ENCODE assay signal across 1 cellular context in genomic region chr2:241351640-241352031, GRCh38.
A peak's percentile ranks its signal among the peaks of the same experiment; 100 is the strongest.
TF ChIP-seq lines count a peak whose summit lies in the region.

No MANE protein-coding gene starts in this region.

TF ChIP-seq in HepG2, 621 proteins besides CTCF, POLR2A, EP300 and RAD21 (continued from another document and continues in another):
- TF ChIP-seq, protein P1, sequence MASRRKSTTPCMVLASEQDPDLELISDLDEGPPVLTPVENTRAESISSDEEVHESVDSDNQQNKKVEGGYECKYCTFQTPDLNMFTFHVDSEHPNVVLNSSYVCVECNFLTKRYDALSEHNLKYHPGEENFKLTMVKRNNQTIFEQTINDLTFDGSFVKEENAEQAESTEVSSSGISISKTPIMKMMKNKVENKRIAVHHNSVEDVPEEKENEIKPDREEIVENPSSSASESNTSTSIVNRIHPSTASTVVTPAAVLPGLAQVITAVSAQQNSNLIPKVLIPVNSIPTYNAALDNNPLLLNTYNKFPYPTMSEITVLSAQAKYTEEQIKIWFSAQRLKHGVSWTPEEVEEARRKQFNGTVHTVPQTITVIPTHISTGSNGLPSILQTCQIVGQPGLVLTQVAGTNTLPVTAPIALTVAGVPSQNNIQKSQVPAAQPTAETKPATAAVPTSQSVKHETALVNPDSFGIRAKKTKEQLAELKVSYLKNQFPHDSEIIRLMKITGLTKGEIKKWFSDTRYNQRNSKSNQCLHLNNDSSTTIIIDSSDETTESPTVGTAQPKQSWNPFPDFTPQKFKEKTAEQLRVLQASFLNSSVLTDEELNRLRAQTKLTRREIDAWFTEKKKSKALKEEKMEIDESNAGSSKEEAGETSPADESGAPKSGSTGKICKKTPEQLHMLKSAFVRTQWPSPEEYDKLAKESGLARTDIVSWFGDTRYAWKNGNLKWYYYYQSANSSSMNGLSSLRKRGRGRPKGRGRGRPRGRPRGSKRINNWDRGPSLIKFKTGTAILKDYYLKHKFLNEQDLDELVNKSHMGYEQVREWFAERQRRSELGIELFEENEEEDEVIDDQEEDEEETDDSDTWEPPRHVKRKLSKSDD (CRISPR knock-in tag; IDR thresholded peaks at IDR 0.05; ENCODE audit: low read depth): no peak
- TF ChIP-seq SMAD3 (CRISPR knock-in tag; IDR thresholded peaks at IDR 0.05): 0 out of 2 replicates have a peak, but pooled peaks have one; percentile 9
- no peak for TF ChIP-seq ZNF768 (CRISPR knock-in tag; IDR thresholded peaks at IDR 0.05)
- TF ChIP-seq HES4 (CRISPR knock-in tag; IDR thresholded peaks at IDR 0.05; ENCODE audit: borderline replicate concordance): no peak
- no peak for TF ChIP-seq SP4 (CRISPR knock-in tag; IDR thresholded peaks at IDR 0.05)
- peak; percentile 67; the same call in 1 of the 2 replicates for TF ChIP-seq ISL2 (CRISPR knock-in tag; IDR thresholded peaks at IDR 0.05)
- TF ChIP-seq TCF7 (IDR thresholded peaks at IDR 0.05; ENCODE audit: low read depth): 0 out of 2 replicates have a peak, but pooled peaks have one; percentile 19
- no peak for TF ChIP-seq SALL2 (CRISPR knock-in tag; IDR thresholded peaks at IDR 0.05)
- peak; percentile 6; the same call in 1 of the 2 replicates for TF ChIP-seq ZFP91 (CRISPR knock-in tag; IDR thresholded peaks at IDR 0.05; ENCODE audit: borderline replicate concordance)
- no peak for TF ChIP-seq IKZF4 (CRISPR knock-in tag; IDR thresholded peaks at IDR 0.05; ENCODE audit: borderline replicate concordance, low read depth, not compliant biosample characterization)
- no peak for TF ChIP-seq ZNF512B (CRISPR knock-in tag; IDR thresholded peaks at IDR 0.05; ENCODE audit: borderline replicate concordance)
- TF ChIP-seq ZNF431 (CRISPR knock-in tag; IDR thresholded peaks at IDR 0.05; ENCODE audit: borderline replicate concordance, low read depth): no peak
- TF ChIP-seq STAG1 (CRISPR knock-in tag; IDR thresholded peaks at IDR 0.05): no peak
- no peak for TF ChIP-seq HOMEZ (CRISPR knock-in tag; IDR thresholded peaks at IDR 0.05; ENCODE audit: low read depth)
- no peak for TF ChIP-seq EHMT2 (IDR thresholded peaks at IDR 0.05; ENCODE audit: borderline replicate concordance, low read depth, low read length)
- no peak for TF ChIP-seq ZNF75D (CRISPR knock-in tag; IDR thresholded peaks at IDR 0.05; ENCODE audit: borderline replicate concordance)
- TF ChIP-seq, protein P2, sequence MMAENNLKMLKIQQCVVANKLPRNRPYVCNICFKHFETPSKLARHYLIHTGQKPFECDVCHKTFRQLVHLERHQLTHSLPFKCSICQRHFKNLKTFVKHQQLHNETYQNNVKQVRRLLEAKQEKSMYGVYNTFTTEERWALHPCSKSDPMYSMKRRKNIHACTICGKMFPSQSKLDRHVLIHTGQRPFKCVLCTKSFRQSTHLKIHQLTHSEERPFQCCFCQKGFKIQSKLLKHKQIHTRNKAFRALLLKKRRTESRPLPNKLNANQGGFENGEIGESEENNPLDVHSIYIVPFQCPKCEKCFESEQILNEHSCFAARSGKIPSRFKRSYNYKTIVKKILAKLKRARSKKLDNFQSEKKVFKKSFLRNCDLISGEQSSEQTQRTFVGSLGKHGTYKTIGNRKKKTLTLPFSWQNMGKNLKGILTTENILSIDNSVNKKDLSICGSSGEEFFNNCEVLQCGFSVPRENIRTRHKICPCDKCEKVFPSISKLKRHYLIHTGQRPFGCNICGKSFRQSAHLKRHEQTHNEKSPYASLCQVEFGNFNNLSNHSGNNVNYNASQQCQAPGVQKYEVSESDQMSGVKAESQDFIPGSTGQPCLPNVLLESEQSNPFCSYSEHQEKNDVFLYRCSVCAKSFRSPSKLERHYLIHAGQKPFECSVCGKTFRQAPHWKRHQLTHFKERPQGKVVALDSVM (CRISPR knock-in tag; IDR thresholded peaks at IDR 0.05): 0 out of 2 replicates have a peak, but pooled peaks have one; percentile 7
- TF ChIP-seq ZNF687 (CRISPR knock-in tag; IDR thresholded peaks at IDR 0.05): no peak
- peak; percentile 81 for TF ChIP-seq FOXP4 (CRISPR knock-in tag; IDR thresholded peaks at IDR 0.05)
- TF ChIP-seq, protein P3, sequence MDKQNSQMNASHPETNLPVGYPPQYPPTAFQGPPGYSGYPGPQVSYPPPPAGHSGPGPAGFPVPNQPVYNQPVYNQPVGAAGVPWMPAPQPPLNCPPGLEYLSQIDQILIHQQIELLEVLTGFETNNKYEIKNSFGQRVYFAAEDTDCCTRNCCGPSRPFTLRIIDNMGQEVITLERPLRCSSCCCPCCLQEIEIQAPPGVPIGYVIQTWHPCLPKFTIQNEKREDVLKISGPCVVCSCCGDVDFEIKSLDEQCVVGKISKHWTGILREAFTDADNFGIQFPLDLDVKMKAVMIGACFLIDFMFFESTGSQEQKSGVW (CRISPR knock-in tag; IDR thresholded peaks at IDR 0.05; ENCODE audit: borderline replicate concordance): no peak
- no peak for TF ChIP-seq SATB2 (CRISPR knock-in tag; IDR thresholded peaks at IDR 0.05)
- TF ChIP-seq ZHX2 (IDR thresholded peaks at IDR 0.05; ENCODE audit: low read depth): no peak
- no peak for TF ChIP-seq ZHX2 (CRISPR knock-in tag; IDR thresholded peaks at IDR 0.05; ENCODE audit: borderline replicate concordance)
- TF ChIP-seq FOXP1 (IDR thresholded peaks at IDR 0.05): 0 out of 2 replicates have a peak, but pooled peaks have one; percentile 16
- TF ChIP-seq FOXP1 (CRISPR knock-in tag; IDR thresholded peaks at IDR 0.05): peak; percentile 91
- TF ChIP-seq, protein P4, sequence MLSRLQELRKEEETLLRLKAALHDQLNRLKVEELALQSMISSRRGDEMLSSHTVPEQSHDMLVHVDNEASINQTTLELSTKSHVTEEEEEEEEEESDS (CRISPR knock-in tag; IDR thresholded peaks at IDR 0.05; ENCODE audit: borderline replicate concordance): no peak
